Comparison of ENCODE assay signal across 17 cellular contexts in the genomic region with DNA sequence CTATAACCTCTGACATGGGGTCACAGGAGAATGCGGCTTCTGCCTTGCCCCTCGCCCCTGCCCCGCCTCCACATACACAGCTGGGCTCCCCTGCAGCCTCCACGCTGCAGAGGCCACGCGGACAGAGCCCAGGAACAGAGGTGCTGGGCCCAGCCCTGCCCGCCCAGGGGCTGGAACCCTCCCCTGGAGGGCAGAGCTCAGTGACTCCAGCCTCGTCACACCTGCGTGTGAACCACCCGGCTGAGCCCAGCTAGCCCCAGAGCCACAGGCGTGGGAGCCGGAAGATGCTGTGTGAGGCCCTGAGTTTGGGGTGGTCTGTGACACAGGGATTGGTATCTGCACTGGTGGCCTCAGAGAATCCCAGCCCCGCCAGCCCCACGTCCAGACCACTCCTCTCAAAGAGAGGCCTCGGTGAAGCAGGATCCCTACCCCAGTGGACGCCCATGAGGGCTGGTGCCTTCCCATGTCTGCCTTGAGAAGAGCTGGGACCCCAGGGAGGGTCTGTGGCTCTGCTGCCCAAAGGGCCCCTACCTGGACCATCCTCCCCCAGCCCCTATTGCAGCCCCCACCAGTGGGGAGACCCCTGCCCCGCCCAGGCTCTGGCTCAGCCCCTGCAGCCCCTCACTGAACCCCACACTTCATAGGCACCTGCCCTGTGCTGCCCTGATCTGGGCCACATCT. TPM values are rescaled to one million over a fixed set of nuclear protein-coding genes. Genes with fewer than 3 reads are reported as not detected.
"Had no signal": no experiment of that assay in that cellular context is flagged by ENCODE, and none has a peak within 500 bp of the region (broad histone marks: within the 10 kb centered on the region; RNA-seq: fewer than 3 reads in every experiment).

No MANE protein-coding gene starts in this region.

- H3K9me3 ChIP-seq: pancreas, tibial nerve had no signal

- H3K27me3 ChIP-seq: pancreas had no signal

- DNase-seq: activated CD4-positive, CD25-positive, alpha-beta regulatory T cell; activated T-cell treated with anti-CD3 and anti-CD28 coated beads for 4 hours; central memory CD4-positive, alpha-beta T cell; effector memory CD8-positive, alpha-beta T cell; immature natural killer cell; mesenchymal stem cell; small intestine; T-helper 2 cell had no signal

- FAIRE-seq: pancreas, small intestine, TTC549 had no signal

- H3K27ac ChIP-seq: epithelial cell of prostate, pancreas, tibial nerve had no signal

- H3K4me3 ChIP-seq: pancreas, tibial nerve had no signal

- H3K4me1 ChIP-seq: pancreas had no signal

- ATAC-seq: activated T-helper 17 cell treated with anti-CD3 and anti-CD28 coated beads, Interleukin-2, amount 50 U/mL, for 72 hours had no signal

RNA-seq across cellular contexts. Expression of gene CYP2W1, which starts 20.4 kb away (rescaled TPM):
- total RNA-seq: activated CD8-positive, alpha-beta memory T cell treated with anti-CD3 and anti-CD28 coated beads for 36 hours; activated T-helper 17 cell treated with anti-CD3 and anti-CD28 coated beads, Interleukin-2, amount 50 U/mL, for 72 hours; glomerular endothelial cell; renal cortical epithelial cell; subcutaneous adipose tissue had no signal
- polyA plus RNA-seq: immature natural killer cell had no signal
